ENCODE assay signal across 16 cellular contexts in the genomic region with DNA sequence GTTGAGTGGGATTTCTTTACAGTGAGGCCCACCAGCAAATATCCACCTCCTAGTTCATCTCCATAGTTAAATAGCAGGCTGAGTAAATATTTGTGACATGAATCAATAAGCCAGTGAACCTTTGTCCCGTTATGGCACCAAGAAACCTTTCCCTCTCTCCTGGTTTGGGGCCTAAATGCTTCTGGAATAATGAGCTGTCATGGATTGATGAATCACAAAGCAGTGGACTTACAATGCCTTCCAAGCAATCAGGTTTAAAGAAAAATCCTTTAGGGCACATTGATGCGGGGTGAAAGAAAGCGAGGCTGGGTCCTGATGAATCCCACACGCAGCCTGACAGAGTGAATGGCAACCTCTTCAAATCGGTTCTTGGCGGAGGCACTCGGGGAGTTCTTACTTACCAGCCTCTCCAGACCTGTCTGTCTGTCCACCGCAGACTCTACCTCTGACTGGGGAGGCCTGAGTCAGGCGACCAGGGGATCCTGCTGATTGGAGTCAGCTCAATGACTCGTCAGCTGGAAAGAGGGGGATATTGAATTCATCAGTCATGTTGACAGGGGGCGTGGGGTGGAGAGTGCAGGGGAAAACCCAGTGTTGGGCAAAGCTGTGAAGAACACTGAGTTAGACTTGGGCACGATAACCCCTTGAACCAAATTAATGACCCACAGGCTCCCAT.
DNase-seq lines count a peak whose midpoint lies in the region; ATAC-seq and TF ChIP-seq lines count a peak whose summit lies in the region.
"Had no signal": no experiment of that assay in that cellular context is flagged by ENCODE, and none has a peak within 500 bp of the region (broad histone marks: within the 10 kb centered on the region; RNA-seq: fewer than 3 reads in every experiment).

No MANE protein-coding gene starts in this region.

- no peak overlapping the region for H3K9ac ChIP-seq in endodermal cell (ENCODE audit: extremely low read depth, low read length, poor library complexity, severe bottlenecking)

- TF ChIP-seq CTCF in NB4 (IDR thresholded peaks at IDR 0.05; ENCODE audit: low read depth, low read length) (no peak), endodermal cell (conservative IDR thresholded peaks at IDR 0.05) (no peak), neural crest cell (conservative IDR thresholded peaks at IDR 0.05) (no peak)

- no peaks in the 10 kb centered on the region for H3K4me1 Mint-ChIP-seq in endodermal cell
- peaks cover 28% of the 10 kb centered on the region for H3K4me1 Mint-ChIP-seq in neural crest cell
- H3K4me1 Mint-ChIP-seq: B cell; naive thymus-derived CD8-positive, alpha-beta T cell had no signal

- WGBS in endodermal cell (ENCODE audit: insufficient coverage in 1 of 2, insufficient read length in 1 of 2), 2 experiments = 78 to 83% methylated on average over 1 to 12 of the region's 12 CpGs

- DNase-seq in ELF-1 (ENCODE audit: low read depth, low spot score) (peak; percentile 86), NB4 (ENCODE audit: low read depth) (peak; percentile 1), endodermal cell (no peak), neural crest cell (ENCODE audit: low read depth, low spot score) (no peak), LoVo (ENCODE audit: low spot score) (no peak)
- DNase-seq: HFFc6; naive thymus-derived CD8-positive, alpha-beta T cell; NCI-H146; NCI-H82; stimulated activated naive CD8-positive, alpha-beta T cell treated with anti-CD3 and anti-CD28 coated beads, Interleukin-15, amount 100 ng/mL, for 72 hours had no signal

- TF ChIP-seq POLR2A in NB4 (IDR thresholded peaks at IDR 0.05; ENCODE audit: extremely low read depth, insufficient read length) = no peak

- ATAC-seq in HG02610 (IDR thresholded peaks at IDR 0.05; ENCODE audit: unreplicated experiment) (no peak), GM19035 (IDR thresholded peaks at IDR 0.05; ENCODE audit: unreplicated experiment) (no peak), HG03095 (IDR thresholded peaks at IDR 0.05; ENCODE audit: unreplicated experiment) (no peak)
- ATAC-seq: naive thymus-derived CD8-positive, alpha-beta T cell; stimulated activated naive CD8-positive, alpha-beta T cell treated with anti-CD3 and anti-CD28 coated beads, Interleukin-15, amount 100 ng/mL, for 72 hours; WTC11 had no signal

- H3K36me3 ChIP-seq in endodermal cell (ENCODE audit: control insufficient read depth, insufficient read depth, low read length) = no peaks in the 10 kb centered on the region
- H3K36me3 ChIP-seq: SJSA1 had no signal

- peak overlapping the region; percentile 89 for H3K27ac ChIP-seq in endodermal cell (ENCODE audit: low read depth, low read length)
- H3K27ac ChIP-seq: SJSA1 had no signal

- H3K4me3 ChIP-seq in NB4 (ENCODE audit: low read depth, low read length) (no peak overlapping the region), endodermal cell (ENCODE audit: low read length) (no peak overlapping the region)
- H3K4me3 ChIP-seq: SJSA1 had no signal

- H3K27ac Mint-ChIP-seq in endodermal cell (no peak overlapping the region), neural crest cell (ENCODE audit: unreplicated experiment) (peak overlapping the region; percentile 82)
- H3K27ac Mint-ChIP-seq: B cell; HFFc6; stimulated activated naive CD8-positive, alpha-beta T cell treated with anti-CD3 and anti-CD28 coated beads, Interleukin-15, amount 100 ng/mL, for 72 hours; WTC11 had no signal

- no peaks in the 10 kb centered on the region for H3K4me1 ChIP-seq in endodermal cell (ENCODE audit: control insufficient read depth, insufficient read depth, low read length)

- H3K4me3 Mint-ChIP-seq in endodermal cell = no peak overlapping the region
- peak overlapping the region; percentile 42 for H3K4me3 Mint-ChIP-seq in neural crest cell
- H3K4me3 Mint-ChIP-seq: B cell; HFFc6; naive thymus-derived CD8-positive, alpha-beta T cell; stimulated activated naive CD8-positive, alpha-beta T cell treated with anti-CD3 and anti-CD28 coated beads, Interleukin-15, amount 100 ng/mL, for 72 hours; WTC11 had no signal

- no peaks in the 10 kb centered on the region for H3K9me3 Mint-ChIP-seq in endodermal cell
- peaks cover 2% of the 10 kb centered on the region for H3K9me3 Mint-ChIP-seq in neural crest cell
- H3K9me3 Mint-ChIP-seq: HFFc6; stimulated activated naive CD8-positive, alpha-beta T cell treated with anti-CD3 and anti-CD28 coated beads, Interleukin-15, amount 100 ng/mL, for 72 hours had no signal

- H3K27me3 Mint-ChIP-seq in endodermal cell (ENCODE audit: insufficient read depth) (no peaks in the 10 kb centered on the region), neural crest cell (ENCODE audit: low read depth) (no peaks in the 10 kb centered on the region)
- H3K27me3 Mint-ChIP-seq: B cell; naive thymus-derived CD8-positive, alpha-beta T cell; stimulated activated naive CD8-positive, alpha-beta T cell treated with anti-CD3 and anti-CD28 coated beads, Interleukin-15, amount 100 ng/mL, for 72 hours had no signal

- no peaks in the 10 kb centered on the region for H3K36me3 Mint-ChIP-seq in endodermal cell (ENCODE audit: low read depth)
- no peaks in the 10 kb centered on the region for H3K36me3 Mint-ChIP-seq in neural crest cell (ENCODE audit: low read depth)
- H3K36me3 Mint-ChIP-seq: naive thymus-derived CD8-positive, alpha-beta T cell; WTC11 had no signal

- no peaks in the 10 kb centered on the region for H3K27me3 ChIP-seq in endodermal cell (ENCODE audit: control insufficient read depth, insufficient read depth, low read length, poor library complexity, severe bottlenecking)
- H3K27me3 ChIP-seq: SJSA1 had no signal

- H3K9me3 ChIP-seq in endodermal cell (ENCODE audit: control insufficient read depth, low read length) = no peaks in the 10 kb centered on the region
- H3K9me3 ChIP-seq: SJSA1 had no signal

Comparison
In these comparisons a context has a peak if more than half of its experiments do, and no peak if none do; other contexts are left out.
1. DNase-seq: peak in ELF-1 (single experiment) and NB4 (single experiment); none in endodermal cell (single experiment), neural crest cell (single experiment) and LoVo (single experiment).